14 cellular contexts compared by ENCODE assay signal in genomic region chr19:50820086-50820485, GRCh38. TPM values are rescaled to one million over a fixed set of nuclear protein-coding genes. Genes with fewer than 3 reads are reported as not detected.
DNase-seq lines count a peak whose midpoint lies in the region; TF ChIP-seq lines count a peak whose summit lies in the region.
"Had no signal": no experiment of that assay in that cellular context is flagged by ENCODE, and none has a peak within 500 bp of the region (broad histone marks: within the 10 kb centered on the region; RNA-seq: fewer than 3 reads in every experiment).

No MANE protein-coding gene starts in this region.

- no peak for TF ChIP-seq EP300 in ovary (IDR thresholded peaks at IDR 0.05)

- 16% methylated on average over 15 of the region's 15 CpGs for WGBS in hepatocyte (ENCODE audit: low lambda C conversion rate, missing lambda C conversion rate)
- WGBS in ovary, 3 donors = 4 to 8% (median 7%) methylated on average over 14 to 15 of the region's 15 CpGs

- H3K27ac ChIP-seq in 22Rv1 (peak overlapping the region; percentile 93), DOHH2 (ENCODE audit: low read depth, low read length) (peak overlapping the region; percentile 74), Peyer's patch (peak overlapping the region; percentile 40 to 69 (median 64)), hepatocyte (peak overlapping the region; percentile 45), ovary (no peak overlapping the region)
- H3K27ac ChIP-seq: left lung had no signal

- H3K4me3 ChIP-seq in DOHH2 (ENCODE audit: low read length) = peak overlapping the region; percentile 85
- peak overlapping the region; percentile 3 to 44 (median 25) for H3K4me3 ChIP-seq in Peyer's patch
- no peak overlapping the region for H3K4me3 ChIP-seq in hepatocyte
- no peak overlapping the region for H3K4me3 ChIP-seq in ovary
- H3K4me3 ChIP-seq: left lung had no signal

- peak overlapping the region; percentile 93 for H3K4me2 ChIP-seq in DOHH2 (ENCODE audit: low read length)
- peak overlapping the region; percentile 67 for H3K4me2 ChIP-seq in hepatocyte

- H3K36me3 ChIP-seq in DOHH2 (ENCODE audit: control insufficient read depth, low read length) = no peaks in the 10 kb centered on the region
- no peaks in the 10 kb centered on the region for H3K36me3 ChIP-seq in Peyer's patch
- H3K36me3 ChIP-seq in hepatocyte (replicated peaks; ENCODE audit: insufficient read depth, low read depth) = no peaks in the 10 kb centered on the region
- H3K36me3 ChIP-seq in ovary = no peaks in the 10 kb centered on the region
- H3K36me3 ChIP-seq: left lung had no signal

- DNase-seq in Peyer's patch (peak; percentile 18 to 60 (median 56)), hepatocyte (ENCODE audit: low spot score) (no peak), ovary (no peak), ACHN (no peak), NCI-H2081 (lab: John Stamatoyannopoulos, UW) (no peak), middle frontal gyrus (ENCODE audit: extremely low spot score, low spot score) (no peak)
- DNase-seq: activated T-cell treated with anti-CD3 and anti-CD28 coated beads, Interleukin-2, amount 50 U/mL, for 24 hours; left lung; NCI-H187 treated with DMSO at 0.1 percent for 48 hours; trophoblast cell had no signal

- no peak overlapping the region for H2AFZ ChIP-seq in hepatocyte

- H3K9me2 ChIP-seq in DOHH2 (replicated peaks; ENCODE audit: control insufficient read depth, low read length) (no peaks in the 10 kb centered on the region), hepatocyte (replicated peaks; ENCODE audit: insufficient read depth) (no peaks in the 10 kb centered on the region)

- TF ChIP-seq CTCF in 22Rv1 (IDR thresholded peaks at IDR 0.05) (no peak), DOHH2 (IDR thresholded peaks at IDR 0.05; ENCODE audit: low read depth, low read length, poor library complexity, severe bottlenecking) (no peak), Peyer's patch (IDR thresholded peaks at IDR 0.05) (no peak), hepatocyte (IDR thresholded peaks at IDR 0.05; ENCODE audit: poor library complexity) (no peak), ovary (IDR thresholded peaks at IDR 0.05) (no peak)

- TF ChIP-seq POLR2A in Peyer's patch (IDR thresholded peaks at IDR 0.05) (peak in 1 of 2 donors; percentile 13), ovary (IDR thresholded peaks at IDR 0.05) (no peak)

- H3K4me1 ChIP-seq in DOHH2 (ENCODE audit: control insufficient read depth, low read length) = peaks cover 53% of the 10 kb centered on the region
- peaks cover 3 to 22% (median 7%) of the 10 kb centered on the region in 4 donors for H3K4me1 ChIP-seq in Peyer's patch
- H3K4me1 ChIP-seq in hepatocyte (ENCODE audit: insufficient read depth) = peaks cover 10% of the 10 kb centered on the region
- H3K4me1 ChIP-seq in ovary (ENCODE audit: insufficient read depth) = no peaks in the 10 kb centered on the region

- in situ Hi-C loops in ACHN (cut with HindIII; ENCODE audit: low pct_ligation_motif_present, low pct_unique_long_range_greater_than_20kb, low sequenced_read_pairs) = no loop called here

- H4K20me1 ChIP-seq in DOHH2 (ENCODE audit: control insufficient read depth, insufficient read depth, low read depth, low read length) (no peaks in the 10 kb centered on the region), hepatocyte (ENCODE audit: insufficient read depth, poor library complexity, severe bottlenecking) (no peaks in the 10 kb centered on the region)

- intact Hi-C loops in ovary (cut with DNase I) = no loop called here

- H3K9me3 ChIP-seq in DOHH2 (ENCODE audit: control insufficient read depth, insufficient read depth, low read length) = no peaks in the 10 kb centered on the region
- no peaks in the 10 kb centered on the region for H3K9me3 ChIP-seq in Peyer's patch
- no peaks in the 10 kb centered on the region for H3K9me3 ChIP-seq in hepatocyte (ENCODE audit: low read depth)
- no peaks in the 10 kb centered on the region for H3K9me3 ChIP-seq in ovary

- H3K79me2 ChIP-seq in DOHH2 (ENCODE audit: control insufficient read depth, low read length) = no peaks in the 10 kb centered on the region
- H3K79me2 ChIP-seq in hepatocyte = no peaks in the 10 kb centered on the region

- H3F3A ChIP-seq in DOHH2 (ENCODE audit: control insufficient read depth, insufficient read depth) = peaks cover 4% of the 10 kb centered on the region; the same call in 1 of the 2 replicates

- H3K27me3 ChIP-seq in DOHH2 (ENCODE audit: control insufficient read depth, low read length) (peaks cover 18% of the 10 kb centered on the region), Peyer's patch (no peaks in the 10 kb centered on the region), hepatocyte (peaks cover 58% of the 10 kb centered on the region), ovary (no peaks in the 10 kb centered on the region)

RNA-seq across cellular contexts. Expression of gene KLK1, which starts 3.5 kb away (rescaled TPM):
- total RNA-seq in Peyer's patch (10 to 100 TPM; 24.5 to 60.2 (median 47.3) TPM), hepatocyte (2.7 and 3.9 TPM in 2 replicates), ovary (under 1 TPM in 6 of 7 donors, not detected in 1; 0.40 to 0.95 (median 0.57) TPM)
- polyA plus RNA-seq in hepatocyte (6.6 and 8.2 TPM in 2 replicates), ovary (1 to 10 TPM in 1 of 2 donors, under 1 TPM in 1; 0.23 to 1.2 TPM)
- total RNA-seq: pulmonary artery endothelial cell had no signal

RNA-seq across cellular contexts. Expression of gene KLK15, which starts 13.3 kb away (rescaled TPM):
- not detected for total RNA-seq in Peyer's patch
- not detected in 2 replicates for total RNA-seq in hepatocyte
- polyA plus RNA-seq in hepatocyte = not detected in 2 replicates
- total RNA-seq in ovary = not detected
- not detected for polyA plus RNA-seq in ovary
- total RNA-seq: HT-29, left lung, pulmonary artery endothelial cell had no signal

RNA-seq across cellular contexts. Expression of gene ACP4, which starts 29.9 kb away (rescaled TPM):
- total RNA-seq in Peyer's patch (not detected), hepatocyte (not detected in 2 replicates), ovary (not detected)
- polyA plus RNA-seq in hepatocyte (not detected in 2 replicates), ovary (not detected)
- total RNA-seq: HT-29, left lung, pulmonary artery endothelial cell had no signal

RNA-seq across cellular contexts. Expression of gene KLK3, which starts 34.6 kb away (rescaled TPM):
- total RNA-seq in Peyer's patch (1 to 10 TPM in 3 of 4 donors, not detected in 1; 1.2 to 2.4 (median 1.9) TPM), hepatocyte (not detected in 2 replicates), ovary (under 1 TPM in 1 of 7 donors, not detected in 6; 0.20 TPM)
- polyA plus RNA-seq in hepatocyte (0.60 TPM in 1 of 2 replicates, not detected in the other), ovary (under 1 TPM; 0.13 to 0.24 TPM)
- total RNA-seq: HT-29, left lung, pulmonary artery endothelial cell had no signal

RNA-seq across cellular contexts. Expression of gene GPR32, which starts 49.8 kb away (rescaled TPM):
- total RNA-seq in Peyer's patch (not detected), hepatocyte (not detected in 2 replicates), ovary (not detected)
- polyA plus RNA-seq in hepatocyte (not detected in 2 replicates), ovary (not detected)
- total RNA-seq: HT-29, left lung, pulmonary artery endothelial cell had no signal

Comparison
In these comparisons a context has a peak if more than half of its experiments do, and no peak if none do; other contexts are left out.
1. H3K27ac ChIP-seq: peak in 22Rv1 (single experiment), DOHH2 (single experiment), Peyer's patch (4 of 4) and hepatocyte (single experiment); none in ovary (0 of 2).
2. H3K4me3 ChIP-seq: peak in DOHH2 (single experiment) and Peyer's patch (4 of 4); none in hepatocyte (single experiment) and ovary (single experiment).
3. DNase-seq: peak in Peyer's patch (3 of 3); none in hepatocyte (single experiment), ovary (0 of 5), ACHN (single experiment), NCI-H2081 (0 of 2) and middle frontal gyrus (single experiment).